Comparison of ENCODE assay signal across 17 cellular contexts in the genomic region with DNA sequence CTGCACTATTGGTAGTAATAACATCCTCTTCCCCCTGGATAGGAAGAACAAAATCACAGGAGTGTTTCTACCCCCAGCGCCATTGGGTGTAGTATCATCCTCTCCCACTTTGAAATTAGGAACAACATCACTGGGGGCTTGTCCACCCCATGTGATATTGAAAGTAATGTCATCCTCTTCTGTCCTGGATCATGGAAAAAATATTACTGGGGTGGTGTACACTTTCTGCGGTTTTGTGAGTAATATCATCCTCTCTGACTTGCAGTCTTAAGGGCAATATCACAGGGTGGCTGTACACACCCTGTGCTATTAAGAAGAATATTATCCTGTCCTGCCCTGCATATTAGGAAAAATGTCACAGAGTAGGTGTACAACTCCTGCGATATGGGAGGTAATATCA.
"Had no signal": no experiment of that assay in that cellular context is flagged by ENCODE, and none has a peak within 500 bp of the region (broad histone marks: within the 10 kb centered on the region; RNA-seq: fewer than 3 reads in every experiment).

No MANE protein-coding gene starts in this region.

- H3K36me3 Mint-ChIP-seq: activated naive CD4-positive, alpha-beta T cell treated with anti-CD3 and anti-CD28 coated beads, Interleukin-2, amount 10 ng/mL, durations not matched to agents 7 days and 5 days had no signal

- H3K9me3 Mint-ChIP-seq: activated naive CD4-positive, alpha-beta T cell treated with anti-CD3 and anti-CD28 coated beads, Interleukin-2, amount 10 ng/mL, durations not matched to agents 7 days and 5 days; endodermal cell had no signal

- H3K4me3 Mint-ChIP-seq: activated naive CD4-positive, alpha-beta T cell treated with anti-CD3 and anti-CD28 coated beads, Interleukin-2, amount 10 ng/mL, durations not matched to agents 7 days and 5 days; endodermal cell; nephron progenitor cell had no signal

- DNase-seq: activated CD4-positive, alpha-beta T cell treated with anti-CD3 and anti-CD28 coated beads, Interleukin-2, amount 50 U/mL, for 4 hours; activated naive CD4-positive, alpha-beta T cell treated with anti-CD3 and anti-CD28 coated beads, Interleukin-2, amount 10 ng/mL, durations not matched to agents 7 days and 5 days; brain microvascular endothelial cell; dermis blood vessel endothelial cell; endodermal cell; erythroblast; kidney; left ventricle myocardium inferior; mesendoderm; nephron progenitor cell; spleen; stimulated activated CD4-positive, alpha-beta T cell treated with anti-CD3 and anti-CD28 coated beads, Interleukin-1b, Interleukin-23, amount 100 ng/mL, for 48 hours; stimulated activated naive CD4-positive, alpha-beta T cell; SW 1271; testis; upper lobe of right lung had no signal

- ATAC-seq: sciatic nerve, upper lobe of right lung had no signal

- H3K4me1 Mint-ChIP-seq: endodermal cell, nephron progenitor cell had no signal

- H3K27ac Mint-ChIP-seq: activated naive CD4-positive, alpha-beta T cell treated with anti-CD3 and anti-CD28 coated beads, Interleukin-2, amount 10 ng/mL, durations not matched to agents 7 days and 5 days; endodermal cell; nephron progenitor cell had no signal
